ENCODE assay signal across 17 cellular contexts in genomic region chr6:107129370-107129925, GRCh38. TPM values are rescaled to one million over a fixed set of nuclear protein-coding genes. Genes with fewer than 3 reads are reported as not detected.
A peak's percentile ranks its signal among the peaks of the same experiment; 100 is the strongest.
DNase-seq lines count a peak whose midpoint lies in the region; ATAC-seq, FAIRE-seq and TF ChIP-seq lines count a peak whose summit lies in the region.
"Had no signal": no experiment of that assay in that cellular context is flagged by ENCODE, and none has a peak within 500 bp of the region (broad histone marks: within the 10 kb centered on the region; RNA-seq: fewer than 3 reads in every experiment).

No MANE protein-coding gene starts in this region.

- no peak for FAIRE-seq in small intestine (lab: Jason Lieb, UNC)

- H3K9me3 ChIP-seq in right atrium auricular region (no peaks in the 10 kb centered on the region), OCI-LY3 (ENCODE audit: insufficient read depth, low read length) (no peaks in the 10 kb centered on the region), small intestine (ENCODE audit: control insufficient read depth, low read depth) (no peaks in the 10 kb centered on the region)
- H3K9me3 ChIP-seq: breast epithelium had no signal

- H3K4me2 ChIP-seq in OCI-LY3 (ENCODE audit: low read length), result peak overlapping the region; percentile 56

- H3K27me3 ChIP-seq in right atrium auricular region, result no peaks in the 10 kb centered on the region
- H3K27me3 ChIP-seq in OCI-LY3 (ENCODE audit: low read depth, low read length), result no peaks in the 10 kb centered on the region
- H3K27me3 ChIP-seq in small intestine (ENCODE audit: control insufficient read depth in 2 of 2, insufficient read depth in 2 of 2, low read length in 2 of 2), result no peaks in the 10 kb centered on the region
- H3K27me3 ChIP-seq: breast epithelium had no signal

- H3K27ac ChIP-seq in right atrium auricular region, result no peak overlapping the region
- H3K27ac ChIP-seq in OCI-LY3 (ENCODE audit: low read length), result no peak overlapping the region
- no peak overlapping the region for H3K27ac ChIP-seq in small intestine (ENCODE audit: low read depth in 1 of 2, low read length in 1 of 2)
- H3K27ac ChIP-seq: breast epithelium, RWPE1 had no signal

- intact Hi-C loops in Right ventricle myocardium superior (cut with DNase I) (no loop called here), cardiac septum (cut with DNase I) (no loop called here)

- H3K36me3 ChIP-seq in right atrium auricular region (no peaks in the 10 kb centered on the region), OCI-LY3 (replicated peaks; ENCODE audit: low read depth, low read length) (no peaks in the 10 kb centered on the region), small intestine (ENCODE audit: control insufficient read depth in 2 of 2, insufficient read depth in 2 of 2, low read length in 2 of 2) (no peaks in the 10 kb centered on the region)
- H3K36me3 ChIP-seq: breast epithelium had no signal

- no peak for DNase-seq in Right ventricle myocardium superior
- DNase-seq in right atrium auricular region (ENCODE audit: low spot score), result no peak
- peak; percentile 62 for DNase-seq in cardiac septum (ENCODE audit: low spot score)
- peak; percentile 52 for DNase-seq in small intestine
- DNase-seq in effector CD8-positive, alpha-beta T cell (lab: John Stamatoyannopoulos, UW), result no peak
- DNase-seq in midbrain (lab: John Stamatoyannopoulos, UW), result no peak
- DNase-seq: activated CD4-positive, alpha-beta T cell treated with anti-CD3 and anti-CD28 coated beads, Interleukin-2, amount 50 U/mL, for 48 hours; activated T-cell treated with anti-CD3 and anti-CD28 coated beads, Interleukin-2, amount 50 U/mL, for 4 hours; CD4-positive, alpha-beta T cell; DMS79 treated with DMSO at 0.1 percent for 48 hours; NCI-H2029 treated with DMSO at 0.1 percent for 48 hours; stimulated activated CD4-positive, alpha-beta T cell treated with anti-CD3 and anti-CD28 coated beads, Interleukin-2, amount 100 ng/mL, for 24 hours; T-cell had no signal

- peak; percentile 58 for ATAC-seq in Right ventricle myocardium superior (ENCODE audit: poor library complexity)
- ATAC-seq in GM21447 (IDR thresholded peaks at IDR 0.05; ENCODE audit: unreplicated experiment), result no peak
- ATAC-seq: activated T-cell treated with anti-CD3 and anti-CD28 coated beads, Interleukin-2, amount 50 U/mL, for 4 hours; T-cell had no signal

- peaks cover 0 to 10% of the 10 kb centered on the region in 2 donors for H3K4me1 ChIP-seq in right atrium auricular region
- H3K4me1 ChIP-seq in OCI-LY3 (ENCODE audit: low read length), result peaks cover 23% of the 10 kb centered on the region
- H3K4me1 ChIP-seq in small intestine (ENCODE audit: control insufficient read depth in 2 of 2, insufficient read depth in 1 of 2, low read depth in 1 of 2, low read length in 1 of 2), result peaks cover 0 to 4% of the 10 kb centered on the region in 2 donors
- H3K4me1 ChIP-seq: breast epithelium had no signal

- H3K79me2 ChIP-seq in OCI-LY3 (ENCODE audit: low read length), result no peaks in the 10 kb centered on the region

- 41 to 62% (median 48%) methylated on average over 9 of the region's 9 CpGs for WGBS in small intestine, 3 donors

- H3K4me3 ChIP-seq in right atrium auricular region, result no peak overlapping the region
- H3K4me3 ChIP-seq in OCI-LY3 (ENCODE audit: low read length), result no peak overlapping the region
- no peak overlapping the region for H3K4me3 ChIP-seq in small intestine (ENCODE audit: low read depth in 1 of 2, low read length in 2 of 2)
- H3K4me3 ChIP-seq: breast epithelium had no signal

- H3K9ac ChIP-seq in OCI-LY3 (ENCODE audit: low read length), result no peak overlapping the region

- H4K20me1 ChIP-seq in OCI-LY3 (ENCODE audit: insufficient read depth, low read length), result no peaks in the 10 kb centered on the region

- no peak overlapping the region; the same call in 1 of the 2 replicates for H2AFZ ChIP-seq in OCI-LY3 (ENCODE audit: low read depth, low read length)

- no peak for TF ChIP-seq CTCF in right atrium auricular region (IDR thresholded peaks at IDR 0.05)
- no peak for TF ChIP-seq CTCF in OCI-LY3 (IDR thresholded peaks at IDR 0.05; ENCODE audit: low read depth, low read length)

RNA-seq across cellular contexts. Expression of gene BEND3, which starts 14.1 kb away (rescaled TPM):
- total RNA-seq in Right ventricle myocardium superior (1.5 TPM), right atrium auricular region (1 to 10 TPM in 1 of 2 donors, under 1 TPM in 1; 0.56 to 1.9 TPM), cardiac septum (2.1 TPM)
- 1 to 10 TPM in 1 of 3 donors, under 1 TPM in 2; 0.45 to 3.0 (median 0.54) TPM for polyA plus RNA-seq in small intestine

Comparison
In these comparisons a context has a peak if more than half of its experiments do, and no peak if none do; other contexts are left out.
1. DNase-seq: peak in cardiac septum (single experiment) and small intestine (single experiment); none in Right ventricle myocardium superior (single experiment), right atrium auricular region (single experiment), effector CD8-positive, alpha-beta T cell (single experiment) and midbrain (single experiment).